Comparison of ENCODE assay signal across 20 cellular contexts in genomic region chr16:51409001-51409675, GRCh38.
DNase-seq lines count a peak whose midpoint lies in the region; ATAC-seq and TF ChIP-seq lines count a peak whose summit lies in the region.
"Had no signal": no experiment of that assay in that cellular context is flagged by ENCODE, and none has a peak within 500 bp of the region (broad histone marks: within the 10 kb centered on the region; RNA-seq: fewer than 3 reads in every experiment).

No MANE protein-coding gene starts in this region.

- no peaks in the 10 kb centered on the region for H3K9me3 ChIP-seq in IMR-90 (ENCODE audit: control insufficient read depth, insufficient read depth, low read length)
- H3K9me3 ChIP-seq: heart right ventricle, SK-N-SH, upper lobe of left lung had no signal

- no peak overlapping the region for H4K91ac ChIP-seq in IMR-90 (ENCODE audit: insufficient read depth, low read depth, low read length)

- no peak overlapping the region for H3K27ac Mint-ChIP-seq in stimulated activated naive B cell treated with anti-CD40 and anti-IgM and Interleukin-4, amounts not matched to agents 10 μg/mL and 1 μg/mL and 100 μg/mL, for 72 hours
- H3K27ac Mint-ChIP-seq: activated CD4-positive, alpha-beta T cell treated with anti-CD3 and anti-CD28 coated beads, Interleukin-2, amount 10 ng/mL, durations not matched to agents 7 days and 5 days; dendritic cell treated with granulocyte-macrophage colony-stimulating factor and Interleukin-4, amounts not matched to agents 40 ng/mL and 50 ng/mL, for 4 days; mesothelial cell of epicardium had no signal

- H3K27me3 Mint-ChIP-seq in stimulated activated naive B cell treated with anti-CD40 and anti-IgM and Interleukin-4, amounts not matched to agents 10 μg/mL and 1 μg/mL and 100 μg/mL, for 72 hours: no peaks in the 10 kb centered on the region
- H3K27me3 Mint-ChIP-seq: activated CD4-positive, alpha-beta T cell treated with anti-CD3 and anti-CD28 coated beads, Interleukin-2, amount 10 ng/mL, durations not matched to agents 7 days and 5 days; dendritic cell treated with granulocyte-macrophage colony-stimulating factor and Interleukin-4, amounts not matched to agents 40 ng/mL and 50 ng/mL, for 4 days had no signal

- H3K4me1 ChIP-seq in ACC112 (ENCODE audit: control insufficient read depth, insufficient read depth, low read length, unreplicated experiment) (peaks cover 40% of the 10 kb centered on the region), IMR-90 (ENCODE audit: control insufficient read depth, insufficient read depth, low read length) (peaks cover 3% of the 10 kb centered on the region)
- H3K4me1 ChIP-seq: heart right ventricle, upper lobe of left lung had no signal

- H3K36me3 ChIP-seq in ACC112 (ENCODE audit: insufficient read depth, low read length): no peaks in the 10 kb centered on the region
- no peaks in the 10 kb centered on the region for H3K36me3 ChIP-seq in IMR-90 (ENCODE audit: control insufficient read depth, insufficient read depth, low read length)
- H3K36me3 ChIP-seq: heart right ventricle, upper lobe of left lung had no signal

- H2AFZ ChIP-seq in ACC112 (ENCODE audit: low read length, unreplicated experiment) (peak overlapping the region; percentile 76), IMR-90 (replicated peaks; ENCODE audit: low read length, poor library complexity) (no peak overlapping the region)

- no peak overlapping the region for H3K56ac ChIP-seq in IMR-90 (ENCODE audit: extremely low read depth, insufficient read depth, low read length)

- TF ChIP-seq RAD21 in IMR-90 (IDR thresholded peaks at IDR 0.05; ENCODE audit: low read length): no peak

- no CpG with 5 or more reads among the region's 5 CpGs for WGBS in IMR-90 (ENCODE audit: extremely low coverage in 2 of 2, insufficient read length in 1 of 2), 2 experiments

- H4K5ac ChIP-seq in IMR-90 (ENCODE audit: low read depth, low read length): no peak overlapping the region

- no peak overlapping the region for H3K9ac ChIP-seq in IMR-90 (ENCODE audit: low read depth, low read length)
- H3K9ac ChIP-seq: SK-N-SH had no signal

- no peak overlapping the region for H2AK9ac ChIP-seq in IMR-90 (replicated peaks; ENCODE audit: low read depth, low read length, poor library complexity)

- dilution Hi-C loops in IMR-90 (cut with HindIII; ENCODE audit: low sequenced_read_pairs, unreplicated experiment): no loop called here

- H3K14ac ChIP-seq in IMR-90 (replicated peaks; ENCODE audit: low read depth, low read length): no peak overlapping the region

- in situ Hi-C loops in IMR-90 (cut with MboI; ENCODE audit: low sequenced_read_pairs): no loop called here

- H3K27me3 ChIP-seq in ACC112 (ENCODE audit: insufficient read depth, low read length) (no peaks in the 10 kb centered on the region), IMR-90 (ENCODE audit: control insufficient read depth, insufficient read depth, low read length) (no peaks in the 10 kb centered on the region)
- H3K27me3 ChIP-seq: upper lobe of left lung had no signal

- TF ChIP-seq CTCF in IMR-90 (conservative IDR thresholded peaks at IDR 0.05; ENCODE audit: low read depth, low read length) (no peak), cardiac fibroblast (IDR thresholded peaks at IDR 0.05; ENCODE audit: low read depth, low read length) (no peak)

- no peak overlapping the region for H3K4me2 ChIP-seq in IMR-90 (ENCODE audit: low read depth, low read length)
- H3K4me2 ChIP-seq: SK-N-SH had no signal

- H3K23ac ChIP-seq in IMR-90 (ENCODE audit: low read depth, low read length): no peak overlapping the region; the same call in 1 of the 2 replicates

- DNase-seq in IMR-90: peak; percentile 41
- DNase-seq in cardiac fibroblast (ENCODE audit: low read depth in 2 of 2): peak; percentile 27 to 50
- DNase-seq in left lobe of liver (ENCODE audit: low spot score): peak; percentile 59
- DNase-seq in stimulated activated naive B cell treated with anti-CD40 and anti-IgM and Interleukin-4, amounts not matched to agents 10 μg/mL and 1 μg/mL and 100 μg/mL, for 72 hours: no peak
- no peak for DNase-seq in NCI-H226
- DNase-seq: activated CD4-positive, alpha-beta T cell treated with anti-CD3 and anti-CD28 coated beads, Interleukin-2, amount 10 ng/mL, durations not matched to agents 7 days and 5 days; activated naive CD4-positive, alpha-beta T cell treated with Interleukin-2 at 50 U/mL for 16 hours; heart right ventricle; NCI-H1930; NCI-H526; PC-3; retina; SK-N-SH; stimulated activated naive CD8-positive, alpha-beta T cell treated with anti-CD3 and anti-CD28 coated beads, Interleukin-15, Interleukin-2, amounts not matched to agents 100 U/mL and 50 U/mL, for 24 hours; upper lobe of left lung had no signal

- peak overlapping the region; percentile 95 for H3K27ac ChIP-seq in ACC112 (ENCODE audit: low read depth, low read length)
- no peak overlapping the region for H3K27ac ChIP-seq in IMR-90 (ENCODE audit: insufficient read depth, low read length)
- H3K27ac ChIP-seq: heart right ventricle, upper lobe of left lung had no signal

- no peak overlapping the region for H2BK120ac ChIP-seq in IMR-90 (ENCODE audit: low read depth, low read length)

- no peak for TF ChIP-seq POLR2A in IMR-90 (IDR thresholded peaks at IDR 0.05; ENCODE audit: low read depth, low read length)

- no peak overlapping the region for H3K18ac ChIP-seq in IMR-90 (ENCODE audit: low read depth, low read length)

- H3K9me3 Mint-ChIP-seq in stimulated activated naive B cell treated with anti-CD40 and anti-IgM and Interleukin-4, amounts not matched to agents 10 μg/mL and 1 μg/mL and 100 μg/mL, for 72 hours: peaks cover 6 to 7% of the 10 kb centered on the region in 2 donors
- H3K9me3 Mint-ChIP-seq: activated CD4-positive, alpha-beta T cell treated with anti-CD3 and anti-CD28 coated beads, Interleukin-2, amount 10 ng/mL, durations not matched to agents 7 days and 5 days; mesothelial cell of epicardium had no signal

- ATAC-seq in IMR-90 (ENCODE audit: low read depth): no peak
- peak; percentile 42 for ATAC-seq in left lobe of liver
- ATAC-seq in stimulated activated naive B cell treated with anti-CD40 and anti-IgM and Interleukin-4, amounts not matched to agents 10 μg/mL and 1 μg/mL and 100 μg/mL, for 72 hours (replicated peaks): no peak
- ATAC-seq in HG03565 (IDR thresholded peaks at IDR 0.05; ENCODE audit: unreplicated experiment): no peak
- ATAC-seq in GM21619 (IDR thresholded peaks at IDR 0.05; ENCODE audit: unreplicated experiment): no peak
- ATAC-seq: heart right ventricle; PC-3; stimulated activated naive CD8-positive, alpha-beta T cell treated with anti-CD3 and anti-CD28 coated beads, Interleukin-15, Interleukin-2, amounts not matched to agents 100 U/mL and 50 U/mL, for 24 hours had no signal

- CTCF ChIA-PET in IMR-90 (lab: Yijun Ruan, JAX): interaction anchor here (1.0 kb wide), 1 partner anchor 15 kb away, joined by 3 read pairs; no protein-coding TSS in a partner anchor

- peak overlapping the region in 1 of 2 experiments; percentile 2; a peak in 1 of 4 replicates for H4K8ac ChIP-seq in IMR-90 (ENCODE audit: low read depth in 2 of 2, low read length in 2 of 2)

- no peaks in the 10 kb centered on the region for H3K36me3 Mint-ChIP-seq in stimulated activated naive B cell treated with anti-CD40 and anti-IgM and Interleukin-4, amounts not matched to agents 10 μg/mL and 1 μg/mL and 100 μg/mL, for 72 hours
- H3K36me3 Mint-ChIP-seq: mesothelial cell of epicardium had no signal

- no peaks in the 10 kb centered on the region for H3K79me2 ChIP-seq in ACC112 (ENCODE audit: control insufficient read depth, insufficient read depth, low read length, unreplicated experiment)

- no peaks in the 10 kb centered on the region for H3K9me1 ChIP-seq in IMR-90 (ENCODE audit: insufficient read depth, low read length)

- H2AK5ac ChIP-seq in IMR-90 (ENCODE audit: low read depth, low read length): peak overlapping the region; percentile 3; the same call in 1 of the 2 replicates

- peak overlapping the region; percentile 20; the same call in 1 of the 2 replicates for H2BK20ac ChIP-seq in IMR-90 (ENCODE audit: low read depth, low read length)

- H2BK5ac ChIP-seq in IMR-90 (ENCODE audit: low read depth, low read length, poor library complexity, severe bottlenecking): no peak overlapping the region

- H3K4me3 Mint-ChIP-seq in stimulated activated naive B cell treated with anti-CD40 and anti-IgM and Interleukin-4, amounts not matched to agents 10 μg/mL and 1 μg/mL and 100 μg/mL, for 72 hours: no peak overlapping the region
- H3K4me3 Mint-ChIP-seq: activated CD4-positive, alpha-beta T cell treated with anti-CD3 and anti-CD28 coated beads, Interleukin-2, amount 10 ng/mL, durations not matched to agents 7 days and 5 days; dendritic cell treated with granulocyte-macrophage colony-stimulating factor and Interleukin-4, amounts not matched to agents 40 ng/mL and 50 ng/mL, for 4 days; mesothelial cell of epicardium had no signal

- peak overlapping the region; percentile 1; the same call in 1 of the 2 replicates for H3K4ac ChIP-seq in IMR-90 (ENCODE audit: low read depth, low read length)

- H4K20me1 ChIP-seq in IMR-90 (ENCODE audit: insufficient read depth, low read length): no peaks in the 10 kb centered on the region

- no peaks in the 10 kb centered on the region for H3K4me1 Mint-ChIP-seq in stimulated activated naive B cell treated with anti-CD40 and anti-IgM and Interleukin-4, amounts not matched to agents 10 μg/mL and 1 μg/mL and 100 μg/mL, for 72 hours
- H3K4me1 Mint-ChIP-seq: activated CD4-positive, alpha-beta T cell treated with anti-CD3 and anti-CD28 coated beads, Interleukin-2, amount 10 ng/mL, durations not matched to agents 7 days and 5 days; mesothelial cell of epicardium had no signal

- intact Hi-C loops in IMR-90 (cut with micrococcal nuclease): no loop called here

- no peak overlapping the region; the same call in 2 of the 3 replicates for H2BK15ac ChIP-seq in IMR-90 (ENCODE audit: low read depth, low read length)

- POLR2A ChIA-PET in IMR-90 (lab: Charles Lee; ENCODE audit: unreplicated experiment): no interaction called here

- BruUV-seq in IMR-90 (replicated peaks; lab: Mats Ljungman, UMichigan): no TSS peak

- no peaks in the 10 kb centered on the region for H3K79me1 ChIP-seq in IMR-90 (ENCODE audit: low read depth in 1 of 2, low read length in 2 of 2)

- H3K4me3 ChIP-seq in ACC112 (ENCODE audit: low read depth, low read length) (peak overlapping the region; percentile 25; the same call in 1 of the 2 replicates), IMR-90 (ENCODE audit: insufficient read depth, low read depth, low read length) (no peak overlapping the region), cardiac fibroblast (replicated peaks in 1 of 2; ENCODE audit: low read depth in 2 of 2, low read length in 2 of 2) (no peak overlapping the region)
- H3K4me3 ChIP-seq: heart right ventricle, upper lobe of left lung had no signal

TF ChIP-seq in IMR-90, 13 proteins besides CTCF, POLR2A, EP300 and RAD21 (continues in another document):
- no peak for TF ChIP-seq MAFK (IDR thresholded peaks at IDR 0.05; ENCODE audit: low read depth, low read length)
- TF ChIP-seq RCOR1 (IDR thresholded peaks at IDR 0.05; ENCODE audit: insufficient replicate concordance, low read length): no peak
- no peak for TF ChIP-seq CHD1 (IDR thresholded peaks at IDR 0.05; ENCODE audit: low read depth, low read length)
- TF ChIP-seq RFX5 (IDR thresholded peaks at IDR 0.05; ENCODE audit: low read depth, low read length): no peak
- no peak for TF ChIP-seq SMC3 (IDR thresholded peaks at IDR 0.05; ENCODE audit: low read depth, low read length)

Comparison
In these comparisons a context has a peak if more than half of its experiments do, and no peak if none do; other contexts are left out.
1. DNase-seq: peak in IMR-90 (single experiment), cardiac fibroblast (2 of 2) and left lobe of liver (single experiment); none in stimulated activated naive B cell treated with anti-CD40 and anti-IgM and Interleukin-4, amounts not matched to agents 10 μg/mL and 1 μg/mL and 100 μg/mL, for 72 hours (single experiment) and NCI-H226 (single experiment).